Comparison of ENCODE assay signal across 1 cellular context in genomic region chrX:68234171-68234910, GRCh38.
TF ChIP-seq lines count a peak whose summit lies in the region.

No MANE protein-coding gene starts in this region.

TF ChIP-seq in HEK293, 187 proteins besides CTCF, POLR2A, EP300 and RAD21 (continued from another document):
- TF ChIP-seq ZNF423 (tag by site-specific recombination; IDR thresholded peaks at IDR 0.05), result no peak
- TF ChIP-seq ZNF658 (tag by site-specific recombination; IDR thresholded peaks at IDR 0.05), result no peak
- TF ChIP-seq ZNF324 (tag by site-specific recombination; IDR thresholded peaks at IDR 0.05), result no peak
- no peak for TF ChIP-seq SALL2 (tag by site-specific recombination; IDR thresholded peaks at IDR 0.05; ENCODE audit: borderline replicate concordance)
- TF ChIP-seq, protein P1, sequence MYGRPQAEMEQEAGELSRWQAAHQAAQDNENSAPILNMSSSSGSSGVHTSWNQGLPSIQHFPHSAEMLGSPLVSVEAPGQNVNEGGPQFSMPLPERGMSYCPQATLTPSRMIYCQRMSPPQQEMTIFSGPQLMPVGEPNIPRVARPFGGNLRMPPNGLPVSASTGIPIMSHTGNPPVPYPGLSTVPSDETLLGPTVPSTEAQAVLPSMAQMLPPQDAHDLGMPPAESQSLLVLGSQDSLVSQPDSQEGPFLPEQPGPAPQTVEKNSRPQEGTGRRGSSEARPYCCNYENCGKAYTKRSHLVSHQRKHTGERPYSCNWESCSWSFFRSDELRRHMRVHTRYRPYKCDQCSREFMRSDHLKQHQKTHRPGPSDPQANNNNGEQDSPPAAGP (tag by site-specific recombination; IDR thresholded peaks at IDR 0.05), result no peak
- TF ChIP-seq ZNF560 (tag by site-specific recombination; IDR thresholded peaks at IDR 0.05; ENCODE audit: borderline replicate concordance), result no peak
- peak; percentile 89 for TF ChIP-seq TRIM28 (IDR thresholded peaks at IDR 0.05; ENCODE audit: borderline replicate concordance, low read length)
- no peak for TF ChIP-seq ZNF76 (tag by site-specific recombination; IDR thresholded peaks at IDR 0.05; ENCODE audit: borderline replicate concordance, low read depth)
